ENCODE assay signal across 25 cellular contexts in genomic region chr2:185835974-185836373, GRCh38.
"Had no signal": no experiment of that assay in that cellular context is flagged by ENCODE, and none has a peak within 500 bp of the region (broad histone marks: within the 10 kb centered on the region; RNA-seq: fewer than 3 reads in every experiment).

No MANE protein-coding gene starts in this region.

- H3K27ac ChIP-seq: epithelial cell of prostate, esophagus squamous epithelium, left ventricle myocardium inferior, right atrium auricular region, testis, transverse colon, WERI-Rb-1 had no signal

- H3K27ac Mint-ChIP-seq: activated naive CD8-positive, alpha-beta T cell; dendritic cell treated with granulocyte-macrophage colony-stimulating factor and Interleukin-4, amounts not matched to agents 40 ng/mL and 50 ng/mL, for 4 days; natural killer cell treated with Interleukin-12 subunit alpha and Interleukin-12 subunit beta and Interleukin-15 and Interleukin-18, amount 100 ng/mL, for 72 hours had no signal

- H3K4me1 ChIP-seq: esophagus squamous epithelium, left ventricle myocardium inferior, right atrium auricular region, testis, transverse colon had no signal

- H3K4me3 Mint-ChIP-seq: activated naive CD8-positive, alpha-beta T cell; central memory CD8-positive, alpha-beta T cell; dendritic cell treated with granulocyte-macrophage colony-stimulating factor and Interleukin-4, amounts not matched to agents 40 ng/mL and 50 ng/mL, for 4 days; natural killer cell treated with Interleukin-12 subunit alpha and Interleukin-12 subunit beta and Interleukin-15 and Interleukin-18, amount 100 ng/mL, for 72 hours had no signal

- H3K9me3 ChIP-seq: testis had no signal

- H3K27me3 Mint-ChIP-seq: activated naive CD8-positive, alpha-beta T cell; central memory CD8-positive, alpha-beta T cell; dendritic cell treated with granulocyte-macrophage colony-stimulating factor and Interleukin-4, amounts not matched to agents 40 ng/mL and 50 ng/mL, for 4 days; natural killer cell treated with Interleukin-12 subunit alpha and Interleukin-12 subunit beta and Interleukin-15 and Interleukin-18, amount 100 ng/mL, for 72 hours had no signal

- H3K9me3 Mint-ChIP-seq: natural killer cell treated with Interleukin-12 subunit alpha and Interleukin-12 subunit beta and Interleukin-15 and Interleukin-18, amount 100 ng/mL, for 72 hours had no signal

- H3K36me3 Mint-ChIP-seq: natural killer cell treated with Interleukin-12 subunit alpha and Interleukin-12 subunit beta and Interleukin-15 and Interleukin-18, amount 100 ng/mL, for 72 hours had no signal

- ATAC-seq: activated CD4-positive, CD25-positive, alpha-beta regulatory T cell treated with anti-CD3 and anti-CD28 coated beads, Interleukin-2, amount 50 U/mL, for 24 hours; mucosa of descending colon; natural killer cell treated with Interleukin-12 subunit alpha and Interleukin-12 subunit beta and Interleukin-15 and Interleukin-18, amount 100 ng/mL, for 72 hours had no signal

- DNase-seq: activated CD4-positive, alpha-beta T cell treated with anti-CD3 and anti-CD28 coated beads for 48 hours; activated CD4-positive, alpha-beta T cell treated with anti-CD3 and anti-CD28 coated beads, Interleukin-2, amount 50 U/mL, for 48 hours; activated CD8-positive, alpha-beta memory T cell treated with anti-CD3 and anti-CD28 coated beads for 24 hours; activated effector memory CD4-positive, alpha-beta T cell treated with Interleukin-2 at 50 U/mL for 16 hours; activated naive CD4-positive, alpha-beta T cell treated with Interleukin-2 at 50 U/mL for 16 hours; anterior cingulate cortex; esophagus squamous epithelium; islet precursor cell; left ventricle myocardium inferior; mucosa of descending colon; stimulated activated CD4-positive, alpha-beta T cell treated with anti-CD3 and anti-CD28 coated beads, Interleukin-15, amount 100 ng/mL, for 24 hours; stimulated activated CD4-positive, alpha-beta T cell treated with anti-CD3 and anti-CD28 coated beads, Interleukin-2, amount 100 ng/mL, for 24 hours; stimulated activated naive CD4-positive, alpha-beta T cell treated with Interleukin-2 at 50 U/mL for 16 hours; testis; transverse colon; WERI-Rb-1 had no signal

- H3K36me3 ChIP-seq: esophagus squamous epithelium, right atrium auricular region, transverse colon, WERI-Rb-1 had no signal

- H3K4me2 ChIP-seq: smooth muscle cell had no signal

- H3K4me1 Mint-ChIP-seq: central memory CD8-positive, alpha-beta T cell had no signal

- H3K27me3 ChIP-seq: esophagus squamous epithelium, right atrium auricular region, testis, transverse colon had no signal

- H3K4me3 ChIP-seq: esophagus squamous epithelium, left ventricle myocardium inferior, lung, mucosa of descending colon, right atrium auricular region, smooth muscle cell, testis, transverse colon had no signal
